Comparison of ENCODE assay signal across 10 cellular contexts in genomic region chr1:19975423-19976193, GRCh38. TPM values are rescaled to one million over a fixed set of nuclear protein-coding genes. Genes with fewer than 3 reads are reported as not detected.
DNase-seq lines count a peak whose midpoint lies in the region; ATAC-seq and TF ChIP-seq lines count a peak whose summit lies in the region.
"Had no signal": no experiment of that assay in that cellular context is flagged by ENCODE, and none has a peak within 500 bp of the region (broad histone marks: within the 10 kb centered on the region; RNA-seq: fewer than 3 reads in every experiment).

No MANE protein-coding gene starts in this region.

- no peaks in the 10 kb centered on the region for H3K27me3 ChIP-seq in Caco-2 (replicated peaks; ENCODE audit: control insufficient read depth, insufficient read depth, low read length)
- no peaks in the 10 kb centered on the region for H3K27me3 ChIP-seq in right atrium auricular region

- H3K27me3 Mint-ChIP-seq in Caco-2 (ENCODE audit: insufficient read depth, unreplicated experiment), result no peaks in the 10 kb centered on the region
- peaks cover 31% of the 10 kb centered on the region for H3K27me3 Mint-ChIP-seq in progenitor cell of endocrine pancreas

- peaks cover 15% of the 10 kb centered on the region for H3K9me3 Mint-ChIP-seq in Caco-2 (ENCODE audit: unreplicated experiment)
- peaks cover 2% of the 10 kb centered on the region for H3K9me3 Mint-ChIP-seq in progenitor cell of endocrine pancreas (ENCODE audit: low read depth)

- H3K4me3 Mint-ChIP-seq in Caco-2 (ENCODE audit: unreplicated experiment), result no peak overlapping the region
- H3K4me3 Mint-ChIP-seq in progenitor cell of endocrine pancreas (ENCODE audit: low read depth), result no peak overlapping the region

- H3K27ac Mint-ChIP-seq in Caco-2 (ENCODE audit: unreplicated experiment) (peak overlapping the region; percentile 42), progenitor cell of endocrine pancreas (no peak overlapping the region)

- H3K9me3 ChIP-seq in Caco-2 (no peaks in the 10 kb centered on the region; the same call in 1 of the 2 replicates), HEK293 (ENCODE audit: control insufficient read depth, insufficient read depth, low read depth, low read length) (no peaks in the 10 kb centered on the region), right atrium auricular region (no peaks in the 10 kb centered on the region)

- no peak for TF ChIP-seq CTCF in Caco-2 (IDR thresholded peaks at IDR 0.05; ENCODE audit: insufficient read depth in 1 of 2, low read depth in 1 of 2, low read length in 1 of 2, severe bottlenecking in 1 of 2, unreplicated experiment in 1 of 2)
- TF ChIP-seq CTCF in HEK293 (tag by site-specific recombination; IDR thresholded peaks at IDR 0.05), result no peak
- TF ChIP-seq CTCF in right atrium auricular region (IDR thresholded peaks at IDR 0.05), result no peak
- no peak for TF ChIP-seq CTCF in omental fat pad (IDR thresholded peaks at IDR 0.05)
- no peak for TF ChIP-seq CTCF in progenitor cell of endocrine pancreas (IDR thresholded peaks at IDR 0.05; ENCODE audit: unreplicated experiment)

- H3K4me1 ChIP-seq in Caco-2, result peaks cover 27% of the 10 kb centered on the region
- peaks cover 5% of the 10 kb centered on the region for H3K4me1 ChIP-seq in HEK293 (ENCODE audit: control insufficient read depth, insufficient read depth, low read length)
- H3K4me1 ChIP-seq in right atrium auricular region, result peaks cover 0 to 32% of the 10 kb centered on the region in 2 donors

- H3K4me1 Mint-ChIP-seq in Caco-2 (ENCODE audit: low read depth, unreplicated experiment) (peaks cover 14% of the 10 kb centered on the region), progenitor cell of endocrine pancreas (ENCODE audit: low read depth) (peaks cover 12% of the 10 kb centered on the region)

- intact Hi-C loops in Caco-2 (cut with micrococcal nuclease; ENCODE audit: unreplicated experiment), result loop anchor here (1.0 to 2.0 kb wide), 4 partner anchors 29 to 220 kb away; no protein-coding TSS in a partner anchor

- DNase-seq in Caco-2 (no peak), right atrium auricular region (ENCODE audit: low spot score) (peak; percentile 59), omental fat pad (ENCODE audit: low spot score) (no peak), DMS 273 (lab: John Stamatoyannopoulos, UW; ENCODE audit: unreplicated experiment) (no peak), progenitor cell of endocrine pancreas (ENCODE audit: low spot score, unreplicated experiment) (no peak)
- DNase-seq: AML-193 had no signal

- H3K4me3 ChIP-seq in Caco-2 (ENCODE audit: low read depth, low read length) (no peak overlapping the region), HEK293 (ENCODE audit: low read depth, low read length) (no peak overlapping the region), right atrium auricular region (no peak overlapping the region)

- H3K36me3 Mint-ChIP-seq in Caco-2 (ENCODE audit: insufficient read depth, unreplicated experiment) (no peaks in the 10 kb centered on the region), progenitor cell of endocrine pancreas (ENCODE audit: insufficient read depth) (no peaks in the 10 kb centered on the region)

- ATAC-seq in omental fat pad (ENCODE audit: low FRiP score) (peak; percentile 19), GM19351 (IDR thresholded peaks at IDR 0.05; ENCODE audit: unreplicated experiment) (no peak)

- POLR2A ChIA-PET in Caco-2 (lab: Charles Lee) (no interaction called here), HEK293 (lab: Yijun Ruan, JAX) (no interaction called here)

- BruUV-seq in Caco-2 (replicated peaks; lab: Mats Ljungman, UMichigan), result no TSS peak

- CTCF ChIA-PET in Caco-2 (lab: Charles Lee) (interaction anchor here (1.0 to 1.4 kb wide), 8 partner anchors 12 to 178 kb away, joined by 3 to 19 read pairs (median 4); no protein-coding TSS in a partner anchor), HEK293 (lab: Yijun Ruan, JAX) (interaction anchor here (0.5 to 3.9 kb wide), 21 partner anchors 10 to 519 kb away, joined by 3 to 53 read pairs (median 5); no protein-coding TSS in a partner anchor)

- H3K36me3 ChIP-seq in Caco-2 (ENCODE audit: control insufficient read depth, insufficient read depth, low read length) (no peaks in the 10 kb centered on the region), HEK293 (ENCODE audit: control insufficient read depth in 2 of 2, insufficient read depth in 1 of 2, low read length in 2 of 2) (no peaks in the 10 kb centered on the region), right atrium auricular region (no peaks in the 10 kb centered on the region)

- H3K27ac ChIP-seq in HEK293 (ENCODE audit: extremely low read depth, low read depth, low read length) (peak overlapping the region; percentile 19; the same call in 1 of the 2 replicates), right atrium auricular region (peak overlapping the region in 1 of 2 donors; percentile 45)

TF ChIP-seq in HEK293, 187 proteins besides CTCF, POLR2A, EP300 and RAD21:
- no peak for TF ChIP-seq ZNF654 (tag by site-specific recombination; IDR thresholded peaks at IDR 0.05; ENCODE audit: low read depth)
- TF ChIP-seq OVOL3 (tag by site-specific recombination; IDR thresholded peaks at IDR 0.05), result no peak
- no peak for TF ChIP-seq ZNF664 (tag by site-specific recombination; IDR thresholded peaks at IDR 0.05)
- TF ChIP-seq, protein P1, sequence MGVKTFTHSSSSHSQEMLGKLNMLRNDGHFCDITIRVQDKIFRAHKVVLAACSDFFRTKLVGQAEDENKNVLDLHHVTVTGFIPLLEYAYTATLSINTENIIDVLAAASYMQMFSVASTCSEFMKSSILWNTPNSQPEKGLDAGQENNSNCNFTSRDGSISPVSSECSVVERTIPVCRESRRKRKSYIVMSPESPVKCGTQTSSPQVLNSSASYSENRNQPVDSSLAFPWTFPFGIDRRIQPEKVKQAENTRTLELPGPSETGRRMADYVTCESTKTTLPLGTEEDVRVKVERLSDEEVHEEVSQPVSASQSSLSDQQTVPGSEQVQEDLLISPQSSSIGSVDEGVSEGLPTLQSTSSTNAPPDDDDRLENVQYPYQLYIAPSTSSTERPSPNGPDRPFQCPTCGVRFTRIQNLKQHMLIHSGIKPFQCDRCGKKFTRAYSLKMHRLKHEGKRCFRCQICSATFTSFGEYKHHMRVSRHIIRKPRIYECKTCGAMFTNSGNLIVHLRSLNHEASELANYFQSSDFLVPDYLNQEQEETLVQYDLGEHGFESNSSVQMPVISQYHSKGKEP (tag by site-specific recombination; IDR thresholded peaks at IDR 0.05), result no peak
- TF ChIP-seq PBX3 (CRISPR knock-in tag; IDR thresholded peaks at IDR 0.05), result no peak
- no peak for TF ChIP-seq ZNF433 (tag by site-specific recombination; IDR thresholded peaks at IDR 0.05; ENCODE audit: low read depth)
- no peak for TF ChIP-seq ZFP41 (tag by site-specific recombination; IDR thresholded peaks at IDR 0.05; ENCODE audit: borderline replicate concordance)
- TF ChIP-seq SP2 (tag by site-specific recombination; IDR thresholded peaks at IDR 0.05), result no peak
- TF ChIP-seq BCL11A (tag by site-specific recombination; IDR thresholded peaks at IDR 0.05; ENCODE audit: low read depth), result no peak
- no peak for TF ChIP-seq ZBTB1 (tag by site-specific recombination; IDR thresholded peaks at IDR 0.05)
- TF ChIP-seq ZNF658 (tag by site-specific recombination; IDR thresholded peaks at IDR 0.05), result no peak
- no peak for TF ChIP-seq ZBTB7A (tag by site-specific recombination; IDR thresholded peaks at IDR 0.05; ENCODE audit: low read depth)
- no peak for TF ChIP-seq ZNF548 (tag by site-specific recombination; IDR thresholded peaks at IDR 0.05)
- TF ChIP-seq ZNF350 (tag by site-specific recombination; IDR thresholded peaks at IDR 0.05), result no peak
- no peak for TF ChIP-seq ZNF274 (IDR thresholded peaks at IDR 0.05; ENCODE audit: low read length)
- TF ChIP-seq ZNF274 (tag by site-specific recombination; IDR thresholded peaks at IDR 0.05; ENCODE audit: borderline replicate concordance), result no peak
- no peak for TF ChIP-seq ZNF394 (tag by site-specific recombination; IDR thresholded peaks at IDR 0.05; ENCODE audit: borderline replicate concordance)
- TF ChIP-seq ZXDB (tag by site-specific recombination; IDR thresholded peaks at IDR 0.05), result no peak

RNA-seq across cellular contexts. Expression of gene PLA2G2A, which starts 3.8 kb away (rescaled TPM):
- 9.2 and 13.0 TPM in 2 replicates for total RNA-seq in Caco-2 (2022)
- 1,000 to 10,000 TPM in 1 of 2 donors, 100 to 1,000 TPM in 1; 185 to 1,320 TPM for total RNA-seq in right atrium auricular region
- total RNA-seq in omental fat pad, result 100 to 1,000 TPM; 196 to 718 (median 477) TPM
- total RNA-seq in progenitor cell of endocrine pancreas, result 2.0 and 2.4 TPM in 2 replicates
- total RNA-seq: M059J, PC-3 had no signal

RNA-seq across cellular contexts. Expression of gene PLA2G2E, which starts 52.2 kb away (rescaled TPM):
- total RNA-seq in Caco-2 (2022), result 0.41 TPM in 1 of 2 replicates, not detected in the other
- not detected for total RNA-seq in right atrium auricular region
- not detected for total RNA-seq in omental fat pad
- total RNA-seq in progenitor cell of endocrine pancreas, result not detected in 2 replicates
- total RNA-seq: M059J, PC-3 had no signal

Comparison
In these comparisons a context has a peak if more than half of its experiments do, and no peak if none do; other contexts are left out.
1. RNA of gene PLA2G2A, which starts 3.8 kb away (total RNA-seq): 185 to 1,320 TPM in right atrium auricular region and 196 to 718 TPM in omental fat pad; 9.2 to 13.0 TPM in Caco-2 and 2.0 to 2.4 TPM in progenitor cell of endocrine pancreas; every median in the first group is over 10 times any median in the second.